21 cellular contexts compared by ENCODE assay signal in genomic region chr20:61099786-61100185, GRCh38.
DNase-seq lines count a peak whose midpoint lies in the region; ATAC-seq and TF ChIP-seq lines count a peak whose summit lies in the region.
"Had no signal": no experiment of that assay in that cellular context is flagged by ENCODE, and none has a peak within 500 bp of the region (broad histone marks: within the 10 kb centered on the region; RNA-seq: fewer than 3 reads in every experiment).

No MANE protein-coding gene starts in this region.

- H3K36me3 Mint-ChIP-seq in CD8-positive, alpha-beta memory T cell = no peaks in the 10 kb centered on the region
- H3K36me3 Mint-ChIP-seq: IgD-negative memory B cell had no signal

- POLR2A ChIA-PET in CD8-positive, alpha-beta memory T cell (lab: Charles Lee) = no interaction called here

- intact Hi-C loops in sigmoid colon (cut with DNase I) = no loop called here

- CTCF ChIA-PET in CD8-positive, alpha-beta memory T cell (lab: Charles Lee) = no interaction called here

- WGBS in sigmoid colon, 2 donors = 64 to 71% methylated on average over 12 of the region's 12 CpGs

- no peak for ATAC-seq in stimulated activated naive CD8-positive, alpha-beta T cell treated with anti-CD3 and anti-CD28 coated beads, Interleukin-15, amount 100 ng/mL, for 72 hours
- ATAC-seq: HCT116, SK-N-SH treated with all-trans-retinoic acid at 6 μM for 48 hours had no signal

- H3K27me3 Mint-ChIP-seq in stimulated activated naive CD8-positive, alpha-beta T cell treated with anti-CD3 and anti-CD28 coated beads, Interleukin-15, amount 100 ng/mL, for 72 hours = no peaks in the 10 kb centered on the region
- H3K27me3 Mint-ChIP-seq in CD8-positive, alpha-beta memory T cell = peaks cover 2 to 4% of the 10 kb centered on the region in 2 donors
- H3K27me3 Mint-ChIP-seq: IgD-negative memory B cell had no signal

- no peak for TF ChIP-seq EP300 in sigmoid colon (IDR thresholded peaks at IDR 0.05)

- H3K4me3 Mint-ChIP-seq in stimulated activated naive CD8-positive, alpha-beta T cell treated with anti-CD3 and anti-CD28 coated beads, Interleukin-15, amount 100 ng/mL, for 72 hours = no peak overlapping the region
- no peak overlapping the region for H3K4me3 Mint-ChIP-seq in CD8-positive, alpha-beta memory T cell

- H3K36me3 ChIP-seq in sigmoid colon = no peaks in the 10 kb centered on the region
- H3K36me3 ChIP-seq in CD8-positive, alpha-beta memory T cell (ENCODE audit: insufficient read depth, low read length) = no peaks in the 10 kb centered on the region

- DNase-seq in Daoy (ENCODE audit: low read depth) = peak; percentile 17
- peak; percentile 36 for DNase-seq in NCI-H2227 (lab: John Stamatoyannopoulos, UW; ENCODE audit: unreplicated experiment)
- peak; percentile 52 for DNase-seq in left kidney (ENCODE audit: low read depth, low spot score)
- DNase-seq in sigmoid colon = peak; percentile 20
- DNase-seq in SK-N-DZ (ENCODE audit: low spot score) = no peak
- DNase-seq in stimulated activated naive CD8-positive, alpha-beta T cell treated with anti-CD3 and anti-CD28 coated beads, Interleukin-15, amount 100 ng/mL, for 72 hours = no peak
- DNase-seq in NCI-H345 (lab: John Stamatoyannopoulos, UW) = no peak
- DNase-seq in CD8-positive, alpha-beta memory T cell = no peak
- DNase-seq: ACHN, AML-193, Caco-2, DMS 273 treated with DMSO at 0.1 percent for 48 hours, DMS79 treated with DMSO at 0.1 percent for 48 hours, NCI-H1105 treated with DMSO at 0.1 percent for 48 hours, NCI-H2029 treated with DMSO at 0.1 percent for 48 hours, NCI-H446, NCI-H526, SIG-M5 had no signal

- H3K4me3 ChIP-seq in sigmoid colon = no peak overlapping the region
- H3K4me3 ChIP-seq in CD8-positive, alpha-beta memory T cell (ENCODE audit: low read length) = no peak overlapping the region

- peaks cover 11% of the 10 kb centered on the region for H3K4me1 Mint-ChIP-seq in stimulated activated naive CD8-positive, alpha-beta T cell treated with anti-CD3 and anti-CD28 coated beads, Interleukin-15, amount 100 ng/mL, for 72 hours
- H3K4me1 Mint-ChIP-seq in CD8-positive, alpha-beta memory T cell = peaks cover 0 to 2% (median 0%) of the 10 kb centered on the region in 3 donors

- no peak overlapping the region for H3K27ac ChIP-seq in sigmoid colon
- H3K27ac ChIP-seq in CD8-positive, alpha-beta memory T cell (ENCODE audit: low read depth, low read length) = no peak overlapping the region

- peaks cover 14 to 36% of the 10 kb centered on the region in 2 donors for H3K9me3 Mint-ChIP-seq in stimulated activated naive CD8-positive, alpha-beta T cell treated with anti-CD3 and anti-CD28 coated beads, Interleukin-15, amount 100 ng/mL, for 72 hours
- peaks cover 16 to 31% (median 19%) of the 10 kb centered on the region in 5 donors for H3K9me3 Mint-ChIP-seq in CD8-positive, alpha-beta memory T cell

- peaks cover 0 to 2% (median 0%) of the 10 kb centered on the region in 4 donors for H3K9me3 ChIP-seq in sigmoid colon
- H3K9me3 ChIP-seq in CD8-positive, alpha-beta memory T cell (ENCODE audit: low read length) = no peaks in the 10 kb centered on the region

- peaks cover 0 to 5% (median 3%) of the 10 kb centered on the region in 3 donors for H3K27me3 ChIP-seq in sigmoid colon
- no peaks in the 10 kb centered on the region for H3K27me3 ChIP-seq in CD8-positive, alpha-beta memory T cell (ENCODE audit: insufficient read depth, low read length, poor library complexity, severe bottlenecking)

- H3K4me1 ChIP-seq in sigmoid colon = no peaks in the 10 kb centered on the region
- H3K4me1 ChIP-seq in CD8-positive, alpha-beta memory T cell (ENCODE audit: insufficient read depth, low read length) = no peaks in the 10 kb centered on the region
- H3K4me1 ChIP-seq: Caco-2 had no signal

- no peak overlapping the region for H3K27ac Mint-ChIP-seq in stimulated activated naive CD8-positive, alpha-beta T cell treated with anti-CD3 and anti-CD28 coated beads, Interleukin-15, amount 100 ng/mL, for 72 hours
- H3K27ac Mint-ChIP-seq in CD8-positive, alpha-beta memory T cell = no peak overlapping the region

- TF ChIP-seq POLR2A in sigmoid colon (IDR thresholded peaks at IDR 0.05) = no peak

- TF ChIP-seq CTCF in sigmoid colon (IDR thresholded peaks at IDR 0.05) = no peak

Comparison
In these comparisons a context has a peak if more than half of its experiments do, and no peak if none do; other contexts are left out.
1. DNase-seq: peak in Daoy (single experiment), NCI-H2227 (single experiment), left kidney (single experiment) and sigmoid colon (single experiment); none in SK-N-DZ (single experiment), stimulated activated naive CD8-positive, alpha-beta T cell treated with anti-CD3 and anti-CD28 coated beads, Interleukin-15, amount 100 ng/mL, for 72 hours (0 of 2), NCI-H345 (single experiment) and CD8-positive, alpha-beta memory T cell (0 of 5).